ENCODE assay signal across 38 cellular contexts in the genomic region with DNA sequence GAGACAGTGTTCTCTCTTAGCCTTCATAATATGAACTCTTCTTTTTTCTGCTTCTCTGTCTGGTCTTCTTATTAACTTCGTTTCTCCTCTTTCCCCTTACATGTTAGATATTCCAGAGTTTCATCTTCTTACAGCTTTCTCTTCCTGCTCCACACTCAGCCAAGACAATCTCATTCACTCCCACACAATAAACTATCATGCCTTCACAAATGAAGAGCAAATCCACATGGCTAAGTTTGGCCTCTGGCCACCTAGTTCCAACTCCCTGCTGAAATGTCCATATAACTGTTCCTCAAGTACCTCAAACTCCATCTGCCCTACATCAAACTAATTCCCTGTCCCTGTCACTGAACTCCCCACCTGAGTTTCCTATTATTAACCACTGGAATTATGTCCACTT. TPM values are rescaled to one million over a fixed set of nuclear protein-coding genes. Genes with fewer than 3 reads are reported as not detected.
"Had no signal": no experiment of that assay in that cellular context is flagged by ENCODE, and none has a peak within 500 bp of the region (broad histone marks: within the 10 kb centered on the region; RNA-seq: fewer than 3 reads in every experiment).

No MANE protein-coding gene starts in this region.

- H3K4me2 ChIP-seq: KMS-11, PC-9 had no signal

- H3K27ac ChIP-seq: brain microvascular endothelial cell, cardiac muscle cell, KMS-11, PC-9, RWPE1, SJCRH30, SK-N-MC, WERI-Rb-1 had no signal

- FAIRE-seq: RCC 7860 had no signal

- DNase-seq: activated CD4-positive, alpha-beta memory T cell treated with anti-CD3 and anti-CD28 coated beads, Interleukin-2, amount 10 ng/mL, durations not matched to agents 7 days and 5 days; activated CD4-positive, alpha-beta T cell treated with anti-CD3 and anti-CD28 coated beads for 1 hour; activated CD4-positive, alpha-beta T cell treated with anti-CD3 and anti-CD28 coated beads for 48 hours; activated CD4-positive, CD25-positive, alpha-beta regulatory T cell; activated CD8-positive, alpha-beta memory T cell treated with anti-CD3 and anti-CD28 coated beads for 24 hours; activated CD8-positive, alpha-beta memory T cell treated with anti-CD3 and anti-CD28 coated beads, Interleukin-2, amount 10 ng/mL, durations not matched to agents 7 days and 5 days; activated CD8-positive, alpha-beta memory T cell treated with anti-CD3 and anti-CD28 coated beads, Interleukin-2, amount 50 U/mL, for 48 hours; activated effector memory CD4-positive, alpha-beta T cell treated with Interleukin-2 at 50 U/mL for 16 hours; activated naive CD4-positive, alpha-beta T cell treated with anti-CD3 and anti-CD28 coated beads, Interleukin-2, amount 10 ng/mL, durations not matched to agents 7 days and 5 days; activated naive CD8-positive, alpha-beta T cell treated with anti-CD3 and anti-CD28 coated beads, Interleukin-2, amount 50 U/mL, for 24 hours; activated T-cell treated with anti-CD3 and anti-CD28 coated beads, Interleukin-2, amount 50 U/mL, for 48 hours; anterior cingulate cortex; brain microvascular endothelial cell; MM.1S; MV-4-11; NCI-H1092; NCI-H1417; NCI-H146; NCI-H187; NCI-H2029 treated with DMSO at 0.1 percent for 48 hours; NCI-H2107; NCI-H2171; NCI-H510A; NCI-H526; NCI-H748 treated with DMSO at 0.1 percent for 48 hours; PC-9; SHP77; SJCRH30; T1000; WERI-Rb-1 had no signal

- ATAC-seq: activated CD8-positive, alpha-beta memory T cell treated with anti-CD3 and anti-CD28 coated beads, Interleukin-2, amount 10 ng/mL, durations not matched to agents 7 days and 5 days; activated naive CD8-positive, alpha-beta T cell treated with anti-CD3 and anti-CD28 coated beads, Interleukin-2, amount 50 U/mL, for 24 hours had no signal

- H3K36me3 ChIP-seq: brain microvascular endothelial cell, cardiac muscle cell, SJCRH30, WERI-Rb-1 had no signal

- H2AFZ ChIP-seq: PC-9 had no signal

- H3K4me3 ChIP-seq: cardiac muscle cell, PC-9, SJCRH30, SK-N-MC had no signal

- H3K4me1 ChIP-seq: SJCRH30 had no signal

- H3K9ac ChIP-seq: KMS-11 had no signal

- H3K27me3 ChIP-seq: brain microvascular endothelial cell, cardiac muscle cell, SJCRH30 had no signal

- H3K9me3 ChIP-seq: SJCRH30 had no signal

RNA-seq across cellular contexts. Expression of a gene that starts 18.4 kb away (rescaled TPM):
- total RNA-seq: activated CD4-positive, alpha-beta memory T cell treated with anti-CD3 and anti-CD28 coated beads, Interleukin-2, amount 10 ng/mL, durations not matched to agents 7 days and 5 days; activated CD8-positive, alpha-beta memory T cell treated with anti-CD3 and anti-CD28 coated beads, Interleukin-2, amount 10 ng/mL, durations not matched to agents 7 days and 5 days; cardiac muscle cell; OCI-LY7; PC-9; T-helper 1 cell treated with Interleukin-12 subunit alpha and Interleukin-12 subunit beta and Interleukin-4 antibody, amounts not matched to agents 30 ng/mL and 1 ng/mL, for 36 hours; T-helper 2 cell treated with Interferon-gamma antibody and Interleukin-4, amounts not matched to agents 100 ng/mL and 5 ng/mL, for 36 hours had no signal
